32 cellular contexts compared by ENCODE assay signal in genomic region chr2:219973136-219973535, GRCh38.
"Had no signal": no experiment of that assay in that cellular context is flagged by ENCODE, and none has a peak within 500 bp of the region (broad histone marks: within the 10 kb centered on the region; RNA-seq: fewer than 3 reads in every experiment).

No MANE protein-coding gene starts in this region.

- H3K4me3 ChIP-seq: psoas muscle, right lobe of liver, sigmoid colon, spleen, suprapubic skin, testis, tibial artery, transverse colon, upper lobe of right lung, uterus had no signal

- H3K4me3 Mint-ChIP-seq: naive thymus-derived CD8-positive, alpha-beta T cell; natural killer cell treated with Interleukin-12 subunit alpha and Interleukin-12 subunit beta and Interleukin-15 and Interleukin-18, amount 100 ng/mL, for 72 hours; nephron progenitor cell; neural crest cell; stimulated activated memory B cell treated with anti-CD40 and anti-IgM and Interleukin-4, amounts not matched to agents 10 μg/mL and 1 μg/mL and 100 μg/mL, for 72 hours; stimulated activated naive CD8-positive, alpha-beta T cell treated with anti-CD3 and anti-CD28 coated beads, Interleukin-15, amount 100 ng/mL, for 72 hours; type B pancreatic cell had no signal

- H3K79me2 ChIP-seq: parathyroid adenoma had no signal

- H3K36me3 ChIP-seq: neutrophil, right lobe of liver, sigmoid colon, spleen, suprapubic skin, tibial artery, transverse colon, upper lobe of right lung, uterus had no signal

- H3K4me1 Mint-ChIP-seq: naive thymus-derived CD8-positive, alpha-beta T cell; nephron progenitor cell; stimulated activated memory B cell treated with anti-CD40 and anti-IgM and Interleukin-4, amounts not matched to agents 10 μg/mL and 1 μg/mL and 100 μg/mL, for 72 hours; stimulated activated naive CD8-positive, alpha-beta T cell treated with anti-CD3 and anti-CD28 coated beads, Interleukin-15, amount 100 ng/mL, for 72 hours had no signal

- H3K9ac ChIP-seq: parathyroid adenoma had no signal

- H3K27me3 Mint-ChIP-seq: natural killer cell treated with Interleukin-12 subunit alpha and Interleukin-12 subunit beta and Interleukin-15 and Interleukin-18, amount 100 ng/mL, for 72 hours; stimulated activated memory B cell treated with anti-CD40 and anti-IgM and Interleukin-4, amounts not matched to agents 10 μg/mL and 1 μg/mL and 100 μg/mL, for 72 hours; stimulated activated naive CD8-positive, alpha-beta T cell treated with anti-CD3 and anti-CD28 coated beads, Interleukin-15, amount 100 ng/mL, for 72 hours; type B pancreatic cell had no signal

- H3K27ac ChIP-seq: neutrophil, parathyroid adenoma, psoas muscle, right lobe of liver, sigmoid colon, spleen, suprapubic skin, testis, tibial artery, transverse colon, upper lobe of right lung, uterus had no signal

- H2AFZ ChIP-seq: parathyroid adenoma had no signal

- DNase-seq: naive thymus-derived CD8-positive, alpha-beta T cell; nephron progenitor cell; nucleus accumbens; posterior cingulate gyrus; psoas muscle; right cardiac atrium; right lobe of liver; sigmoid colon; small intestine; spleen; stimulated activated CD4-positive, alpha-beta T cell treated with anti-CD3 and anti-CD28 coated beads, Interleukin-12 subunit alpha, Interleukin-12 subunit beta, amount 100 ng/mL, for 4 hours; stimulated activated CD4-positive, alpha-beta T cell treated with anti-CD3 and anti-CD28 coated beads, Interleukin-1b, Interleukin-23, amount 100 ng/mL, for 48 hours; stimulated activated CD4-positive, alpha-beta T cell treated with anti-CD3 and anti-CD28 coated beads, Interleukin-4, amount 100 ng/mL, for 1 hour; stimulated activated CD4-positive, alpha-beta T cell treated with anti-CD3 and anti-CD28 coated beads, Interleukin-4, amount 100 ng/mL, for 4 hours; stimulated activated CD8-positive, alpha-beta memory T cell treated with anti-CD3 and anti-CD28 coated beads, Interleukin-4, amount 100 ng/mL, for 48 hours; stimulated activated naive CD4-positive, alpha-beta T cell; stimulated activated naive CD8-positive, alpha-beta T cell treated with anti-CD3 and anti-CD28 coated beads, Interleukin-15, amount 100 ng/mL, for 72 hours; stimulated activated naive CD8-positive, alpha-beta T cell treated with anti-CD3 and anti-CD28 coated beads, Interleukin-15, Interleukin-2, amounts not matched to agents 100 U/mL and 50 U/mL, for 24 hours; substantia nigra; testis; tibial artery; transverse colon; upper lobe of right lung; uterus had no signal

- H3K27me3 ChIP-seq: neutrophil, right lobe of liver, sigmoid colon, spleen, suprapubic skin, testis, tibial artery, transverse colon, upper lobe of right lung, uterus had no signal

- ATAC-seq: naive thymus-derived CD8-positive, alpha-beta T cell; natural killer cell treated with Interleukin-12 subunit alpha and Interleukin-12 subunit beta and Interleukin-15 and Interleukin-18, amount 100 ng/mL, for 72 hours; psoas muscle; right cardiac atrium; right lobe of liver; stimulated activated memory B cell treated with anti-CD40 and anti-IgM and Interleukin-4, amounts not matched to agents 10 μg/mL and 1 μg/mL and 100 μg/mL, for 72 hours; stimulated activated naive CD8-positive, alpha-beta T cell treated with anti-CD3 and anti-CD28 coated beads, Interleukin-15, amount 100 ng/mL, for 72 hours; stimulated activated naive CD8-positive, alpha-beta T cell treated with anti-CD3 and anti-CD28 coated beads, Interleukin-15, Interleukin-2, amounts not matched to agents 100 U/mL and 50 U/mL, for 24 hours; upper lobe of right lung had no signal

- H3K9me3 Mint-ChIP-seq: nephron progenitor cell had no signal

- H3K4me1 ChIP-seq: parathyroid adenoma, psoas muscle, right lobe of liver, sigmoid colon, spleen, suprapubic skin, testis, tibial artery, transverse colon, upper lobe of right lung, uterus had no signal

- H3K9me3 ChIP-seq: neutrophil, psoas muscle, right lobe of liver, sigmoid colon, spleen, suprapubic skin, testis, tibial artery, transverse colon, upper lobe of right lung, uterus had no signal

- H3K36me3 Mint-ChIP-seq: naive thymus-derived CD8-positive, alpha-beta T cell; natural killer cell treated with Interleukin-12 subunit alpha and Interleukin-12 subunit beta and Interleukin-15 and Interleukin-18, amount 100 ng/mL, for 72 hours; stimulated activated memory B cell treated with anti-CD40 and anti-IgM and Interleukin-4, amounts not matched to agents 10 μg/mL and 1 μg/mL and 100 μg/mL, for 72 hours; type B pancreatic cell had no signal

- H3K27ac Mint-ChIP-seq: naive thymus-derived CD8-positive, alpha-beta T cell; natural killer cell treated with Interleukin-12 subunit alpha and Interleukin-12 subunit beta and Interleukin-15 and Interleukin-18, amount 100 ng/mL, for 72 hours; nephron progenitor cell; progenitor cell of endocrine pancreas; stimulated activated memory B cell treated with anti-CD40 and anti-IgM and Interleukin-4, amounts not matched to agents 10 μg/mL and 1 μg/mL and 100 μg/mL, for 72 hours; stimulated activated naive CD8-positive, alpha-beta T cell treated with anti-CD3 and anti-CD28 coated beads, Interleukin-15, amount 100 ng/mL, for 72 hours; type B pancreatic cell had no signal
